13 cellular contexts compared by ENCODE assay signal in the genomic region with DNA sequence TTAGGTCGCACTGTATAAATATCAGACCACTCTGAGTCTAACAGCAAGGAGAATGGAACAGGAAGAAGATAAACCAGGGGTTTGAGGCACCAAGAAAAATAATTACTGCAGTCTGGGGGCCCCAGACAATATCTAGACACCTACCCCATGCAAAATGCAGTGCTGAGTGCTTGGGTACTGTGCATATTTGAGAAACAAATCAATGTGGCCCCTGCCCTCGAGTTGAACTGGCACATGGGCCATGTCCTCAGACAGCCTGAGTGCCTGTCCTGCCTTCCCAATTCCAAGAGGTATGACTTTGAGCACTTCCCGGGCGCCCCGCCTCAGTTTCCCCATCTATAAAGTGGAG. TPM values are rescaled to one million over a fixed set of nuclear protein-coding genes. Genes with fewer than 3 reads are reported as not detected.
DNase-seq lines count a peak whose midpoint lies in the region; ATAC-seq, FAIRE-seq and TF ChIP-seq lines count a peak whose summit lies in the region.
"Had no signal": no experiment of that assay in that cellular context is flagged by ENCODE, and none has a peak within 500 bp of the region (broad histone marks: within the 10 kb centered on the region; RNA-seq: fewer than 3 reads in every experiment).

No MANE protein-coding gene starts in this region.

- ATAC-seq in HCT116, result no peak; the same call in 1 of the 2 replicates

- intact Hi-C loops in HCT116 (cut with micrococcal nuclease), result loop anchor here (10.0 kb wide), 1 partner anchor 56 kb away; the partner anchor contains the start of gene TVP23A

- H3K79me2 ChIP-seq in HCT116 (ENCODE audit: insufficient read depth, low read length), result no peaks in the 10 kb centered on the region
- no peaks in the 10 kb centered on the region for H3K79me2 ChIP-seq in astrocyte (ENCODE audit: insufficient read depth, low read length)
- no peaks in the 10 kb centered on the region for H3K79me2 ChIP-seq in parathyroid adenoma

- CTCF ChIA-PET in HCT116 (lab: Charles Lee), result interaction anchor here (1.5 kb wide), 1 partner anchor 48 kb away, joined by 4 read pairs; no protein-coding TSS in a partner anchor

- peaks cover 9% of the 10 kb centered on the region for H3K4me1 Mint-ChIP-seq in astrocyte (ENCODE audit: low read depth, unreplicated experiment)
- H3K4me1 Mint-ChIP-seq: neural progenitor cell had no signal

- TF ChIP-seq RAD21 in HCT116 (IDR thresholded peaks at IDR 0.05; ENCODE audit: low read depth), result no peak

- H3K9ac ChIP-seq in BLaER1 treated with 17β-estradiol and CSF1 and Interleukin-3, amounts not matched to agents 10 nM and 100 nM, result peak overlapping the region; percentile 8 to 83 (median 66); a peak in 16 of 22 replicates
- H3K9ac ChIP-seq in HCT116 (ENCODE audit: low read length) (no peak overlapping the region), astrocyte (ENCODE audit: low read length) (no peak overlapping the region), parathyroid adenoma (no peak overlapping the region)
- H3K9ac ChIP-seq: neural progenitor cell had no signal

- H3K27ac ChIP-seq in BLaER1 treated with 17β-estradiol and CSF1 and Interleukin-3, amounts not matched to agents 10 nM and 100 nM, result peak overlapping the region; percentile 74 to 93 (median 89); a peak in 21 of 22 replicates
- H3K27ac ChIP-seq in HCT116 (ENCODE audit: low read depth, low read length), result no peak overlapping the region
- peak overlapping the region; percentile 42 for H3K27ac ChIP-seq in astrocyte (ENCODE audit: low read depth, low read length)
- peak overlapping the region; percentile 59 for H3K27ac ChIP-seq in parathyroid adenoma
- H3K27ac ChIP-seq: neural progenitor cell had no signal

- no peak overlapping the region for H2AFZ ChIP-seq in HCT116 (ENCODE audit: low read depth, low read length, poor library complexity, severe bottlenecking)
- no peak overlapping the region for H2AFZ ChIP-seq in astrocyte (ENCODE audit: low read depth, low read length)
- no peak overlapping the region for H2AFZ ChIP-seq in parathyroid adenoma
- H2AFZ ChIP-seq: neural progenitor cell had no signal

- peaks cover 8% of the 10 kb centered on the region for H3K9me3 Mint-ChIP-seq in astrocyte (ENCODE audit: unreplicated experiment)
- H3K9me3 Mint-ChIP-seq: neural progenitor cell had no signal

- H3K27me3 Mint-ChIP-seq in astrocyte (ENCODE audit: low read depth, unreplicated experiment), result peaks cover 67% of the 10 kb centered on the region

- peak overlapping the region in 4 of 10 experiments; percentile 4 to 45 (median 20); a peak in 5 of 20 replicates for H3K4me3 ChIP-seq in BLaER1 treated with 17β-estradiol and CSF1 and Interleukin-3, amounts not matched to agents 10 nM and 100 nM
- no peak overlapping the region for H3K4me3 ChIP-seq in HCT116 (replicated peaks in 1 of 2; ENCODE audit: low read depth in 1 of 2, low read length in 2 of 2)
- H3K4me3 ChIP-seq in astrocyte (ENCODE audit: insufficient read depth, low read depth, low read length), result peak overlapping the region; percentile 4
- H3K4me3 ChIP-seq in parathyroid adenoma (ENCODE audit: low read depth, low read length), result no peak overlapping the region
- H3K4me3 ChIP-seq in MG63, result no peak overlapping the region
- H3K4me3 ChIP-seq: neural progenitor cell had no signal

- no peak overlapping the region for H3K4me3 Mint-ChIP-seq in astrocyte (ENCODE audit: unreplicated experiment)
- H3K4me3 Mint-ChIP-seq: neural progenitor cell, T-helper 17 cell had no signal

- no TSS peak for BruUV-seq in HCT116 (replicated peaks; lab: Mats Ljungman, UMichigan)

- DNase-seq in HCT116 (ENCODE audit: low read depth, low spot score) (no peak), astrocyte (ENCODE audit: low read depth) (no peak), HuH-7 (ENCODE audit: low spot score) (no peak), MG63 (no peak), DMS 273 (lab: John Stamatoyannopoulos, UW; ENCODE audit: unreplicated experiment) (no peak), COLO668 (lab: John Stamatoyannopoulos, UW; ENCODE audit: unreplicated experiment) (no peak)
- DNase-seq: COR-L47, NCI-H1105, NCI-H774, T-helper 17 cell had no signal

- FAIRE-seq in astrocyte (lab: Jason Lieb, UNC), result no peak

- H3K27me3 ChIP-seq in BLaER1 treated with 17β-estradiol and CSF1 and Interleukin-3, amounts not matched to agents 10 nM and 100 nM, result no peaks in the 10 kb centered on the region
- H3K27me3 ChIP-seq in HCT116 (ENCODE audit: insufficient read depth, low read length) (no peaks in the 10 kb centered on the region), astrocyte (ENCODE audit: insufficient read depth, low read length) (peaks cover 2% of the 10 kb centered on the region), parathyroid adenoma (ENCODE audit: control insufficient read depth, insufficient read depth, low read length) (no peaks in the 10 kb centered on the region), MG63 (peaks cover 27% of the 10 kb centered on the region)

- H3K9me3 ChIP-seq in BLaER1 treated with 17β-estradiol and CSF1 and Interleukin-3, amounts not matched to agents 10 nM and 100 nM (replicated peaks in 1 of 11), result no peaks in the 10 kb centered on the region
- H3K9me3 ChIP-seq in HCT116 (ENCODE audit: control insufficient read depth in 1 of 2, insufficient read depth in 1 of 2, low read depth in 1 of 2, low read length in 2 of 2) (no peaks in the 10 kb centered on the region), astrocyte (ENCODE audit: insufficient read depth, low read depth, low read length) (no peaks in the 10 kb centered on the region), parathyroid adenoma (ENCODE audit: control insufficient read depth, low read length) (no peaks in the 10 kb centered on the region), MG63 (no peaks in the 10 kb centered on the region)

- TF ChIP-seq CTCF in HCT116 (IDR thresholded peaks at IDR 0.05 in 2 of 3, conservative IDR thresholded peaks at IDR 0.05 in 1 of 3; ENCODE audit: borderline replicate concordance in 1 of 3, insufficient read depth in 1 of 3, low read depth in 2 of 3, low read length in 2 of 3) (no peak), astrocyte (IDR thresholded peaks at IDR 0.05; ENCODE audit: insufficient read depth, low read depth, low read length) (no peak), parathyroid adenoma (IDR thresholded peaks at IDR 0.05) (no peak)

- no peaks in the 10 kb centered on the region for H3K9me2 ChIP-seq in HCT116 (ENCODE audit: insufficient read depth)

- H3K27ac Mint-ChIP-seq in astrocyte (ENCODE audit: unreplicated experiment), result peak overlapping the region; percentile 68
- H3K27ac Mint-ChIP-seq: neural progenitor cell had no signal

- peaks cover 98 to 100% (median 100%) of the 10 kb centered on the region in 10 experiments for H3K4me1 ChIP-seq in BLaER1 treated with 17β-estradiol and CSF1 and Interleukin-3, amounts not matched to agents 10 nM and 100 nM
- H3K4me1 ChIP-seq in HCT116 (ENCODE audit: control insufficient read depth in 1 of 2, insufficient read depth in 2 of 2, low read length in 2 of 2), result peaks cover 5 to 14% of the 10 kb centered on the region in 2 experiments; a peak in 3 of 4 replicates
- H3K4me1 ChIP-seq in astrocyte (ENCODE audit: insufficient read depth, low read length), result peaks cover 17% of the 10 kb centered on the region
- peaks cover 2% of the 10 kb centered on the region for H3K4me1 ChIP-seq in parathyroid adenoma
- H3K4me1 ChIP-seq: neural progenitor cell had no signal

- TF ChIP-seq POLR2A in HCT116 (IDR thresholded peaks at IDR 0.05; ENCODE audit: borderline replicate concordance, extremely low read depth, insufficient read depth, insufficient read length), result no peak

- H3K36me3 Mint-ChIP-seq in astrocyte (ENCODE audit: low read depth, unreplicated experiment), result no peaks in the 10 kb centered on the region
- H3K36me3 Mint-ChIP-seq: neural progenitor cell had no signal

- H3K4me2 ChIP-seq in BLaER1 treated with 17β-estradiol and CSF1 and Interleukin-3, amounts not matched to agents 10 nM and 100 nM, result peak overlapping the region; percentile 84 to 98 (median 96)
- H3K4me2 ChIP-seq in HCT116 (ENCODE audit: low read length) (peak overlapping the region; percentile 55), astrocyte (ENCODE audit: low read length) (peak overlapping the region; percentile 78), parathyroid adenoma (ENCODE audit: low read length) (no peak overlapping the region)
- H3K4me2 ChIP-seq: neural progenitor cell had no signal

- no peaks in the 10 kb centered on the region for H4K20me1 ChIP-seq in BLaER1 treated with 17β-estradiol and CSF1 and Interleukin-3, amounts not matched to agents 10 nM and 100 nM
- H4K20me1 ChIP-seq in HCT116 (ENCODE audit: insufficient read depth) (no peaks in the 10 kb centered on the region), astrocyte (ENCODE audit: insufficient read depth, low read length) (no peaks in the 10 kb centered on the region)

- RAD21 ChIA-PET in HCT116 (lab: Charles Lee; ENCODE audit: low non-redundant PET in 1 of 2, low total read pairs in 2 of 2, uncharacterized antibody in 2 of 2, unreplicated experiment in 2 of 2), result interaction anchor here in 1 of 2 experiments (0.7 kb wide), 1 partner anchor 630 kb away, joined by 3 read pairs; no protein-coding TSS in a partner anchor

- POLR2A ChIA-PET in HCT116 (lab: Charles Lee), result no interaction called here

- H3K36me3 ChIP-seq in BLaER1 treated with 17β-estradiol and CSF1 and Interleukin-3, amounts not matched to agents 10 nM and 100 nM, result no peaks in the 10 kb centered on the region
- H3K36me3 ChIP-seq in HCT116 (ENCODE audit: control insufficient read depth in 1 of 2, insufficient read depth in 2 of 2, low read length in 2 of 2) (no peaks in the 10 kb centered on the region), astrocyte (ENCODE audit: insufficient read depth, low read length) (no peaks in the 10 kb centered on the region), parathyroid adenoma (ENCODE audit: control insufficient read depth, insufficient read depth, low read length) (no peaks in the 10 kb centered on the region), MG63 (no peaks in the 10 kb centered on the region)
- H3K36me3 ChIP-seq: neural progenitor cell had no signal

TF ChIP-seq in HCT116, 20 proteins besides CTCF, POLR2A, EP300 and RAD21:
- TF ChIP-seq, protein P1, sequence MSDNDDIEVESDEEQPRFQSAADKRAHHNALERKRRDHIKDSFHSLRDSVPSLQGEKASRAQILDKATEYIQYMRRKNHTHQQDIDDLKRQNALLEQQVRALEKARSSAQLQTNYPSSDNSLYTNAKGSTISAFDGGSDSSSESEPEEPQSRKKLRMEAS (IDR thresholded peaks at IDR 0.05), result peak; percentile 78
- TF ChIP-seq POLR2AphosphoS5 (IDR thresholded peaks at IDR 0.05; ENCODE audit: low read depth, low read length), result no peak

RNA-seq across cellular contexts. Expression of gene CIITA, which starts 6.2 kb away (rescaled TPM):
- total RNA-seq in HCT116 (2021; ENCODE audit: unreplicated experiment) (0.25 TPM), astrocyte (not detected in 2 replicates)
- 0.14 and 0.21 TPM in 2 replicates for polyA plus RNA-seq in HCT116 (2012)
- not detected in 2 replicates for total RNA-seq in MG63 (2014; rRNA removed; shearing (Covaris generic); ENCODE audit: low replicate concordance)

RNA-seq across cellular contexts. Expression of gene TVP23A, which starts 52.2 kb away (rescaled TPM):
- total RNA-seq in HCT116 (2021; ENCODE audit: unreplicated experiment), result not detected
- 0.22 and 0.25 TPM in 2 replicates for polyA plus RNA-seq in HCT116 (2012)
- 0.34 and 0.70 TPM in 2 replicates for total RNA-seq in astrocyte
- total RNA-seq in MG63 (2014; rRNA removed; shearing (Covaris generic); ENCODE audit: low replicate concordance), result not detected in 2 replicates
- total RNA-seq: T-helper 17 cell had no signal

Comparison
In these comparisons a context has a peak if more than half of its experiments do, and no peak if none do; other contexts are left out.
1. H3K9ac ChIP-seq: peak in BLaER1 treated with 17β-estradiol and CSF1 and Interleukin-3, amounts not matched to agents 10 nM and 100 nM (11 of 11); none in HCT116 (single experiment), astrocyte (single experiment) and parathyroid adenoma (single experiment).